8 cellular contexts compared by ENCODE assay signal in the genomic region with DNA sequence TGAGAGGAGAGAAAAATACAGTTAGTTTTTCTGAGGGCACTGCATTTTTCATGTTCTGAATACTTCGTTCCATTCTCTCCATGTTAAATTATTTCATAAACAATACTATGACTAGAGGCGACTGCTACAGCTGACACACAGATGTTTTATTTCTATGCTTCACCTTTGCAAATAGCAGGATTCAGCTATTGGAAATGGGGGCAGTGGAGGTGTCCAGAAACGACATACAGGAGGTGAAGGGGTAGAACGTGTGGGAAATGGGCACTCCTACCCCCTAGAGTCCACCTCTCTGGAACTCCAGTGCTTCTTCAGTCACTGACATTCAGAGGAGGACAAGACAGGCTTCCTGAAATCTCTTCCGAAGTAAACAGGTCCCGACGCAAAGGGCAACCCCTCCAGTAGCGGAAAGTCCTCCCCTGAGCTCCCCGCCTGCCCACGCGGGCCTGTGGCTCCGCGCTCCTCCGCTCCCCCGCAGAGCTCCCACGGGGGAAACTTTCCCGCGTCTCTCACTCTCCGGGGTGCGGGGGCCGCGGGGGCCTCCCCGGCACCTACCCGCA. TPM values are rescaled to one million over a fixed set of nuclear protein-coding genes. Genes with fewer than 3 reads are reported as not detected.
DNase-seq lines count a peak whose midpoint lies in the region; ATAC-seq and TF ChIP-seq lines count a peak whose summit lies in the region.

No MANE protein-coding gene starts in this region.

- no peaks in the 10 kb centered on the region for H3K27me3 Mint-ChIP-seq in activated CD8-positive, alpha-beta T cell treated with anti-CD3 and anti-CD28 coated beads, Interleukin-2, amount 10 ng/mL, durations not matched to agents 7 days and 5 days (ENCODE audit: low read depth)
- no peaks in the 10 kb centered on the region for H3K27me3 Mint-ChIP-seq in progenitor cell of endocrine pancreas

- peaks cover 48% of the 10 kb centered on the region for H3K4me1 Mint-ChIP-seq in activated CD8-positive, alpha-beta T cell treated with anti-CD3 and anti-CD28 coated beads, Interleukin-2, amount 10 ng/mL, durations not matched to agents 7 days and 5 days (ENCODE audit: low read depth)
- H3K4me1 Mint-ChIP-seq in progenitor cell of endocrine pancreas (ENCODE audit: low read depth), result peaks cover 23% of the 10 kb centered on the region

- peak overlapping the region; percentile 92 for H3K4me3 Mint-ChIP-seq in activated CD8-positive, alpha-beta T cell treated with anti-CD3 and anti-CD28 coated beads, Interleukin-2, amount 10 ng/mL, durations not matched to agents 7 days and 5 days
- peak overlapping the region; percentile 92 for H3K4me3 Mint-ChIP-seq in progenitor cell of endocrine pancreas (ENCODE audit: low read depth)

- H3K36me3 Mint-ChIP-seq in activated CD8-positive, alpha-beta T cell treated with anti-CD3 and anti-CD28 coated beads, Interleukin-2, amount 10 ng/mL, durations not matched to agents 7 days and 5 days (ENCODE audit: low read depth), result peaks cover 16% of the 10 kb centered on the region
- H3K36me3 Mint-ChIP-seq in progenitor cell of endocrine pancreas (ENCODE audit: insufficient read depth), result no peaks in the 10 kb centered on the region

- DNase-seq in stimulated activated CD4-positive, alpha-beta T cell treated with anti-CD3 and anti-CD28 coated beads, Interleukin-2, amount 100 ng/mL, for 4 hours (ENCODE audit: low read depth), result peak; percentile 55
- DNase-seq in stimulated activated CD4-positive, alpha-beta T cell treated with anti-CD3 and anti-CD28 coated beads, Interleukin-1b, Interleukin-23, amount 100 ng/mL, for 48 hours, result no peak
- DNase-seq in HuH-7.5 (ENCODE audit: low spot score) (peak; percentile 13), left cardiac atrium (no peak), progenitor cell of endocrine pancreas (ENCODE audit: low spot score, unreplicated experiment) (no peak), NCI-H128 (lab: John Stamatoyannopoulos, UW; ENCODE audit: unreplicated experiment) (no peak)
- no peak for DNase-seq in activated CD8-positive, alpha-beta T cell treated with anti-CD3 and anti-CD28 coated beads, Interleukin-2, amount 10 ng/mL, durations not matched to agents 7 days and 5 days

- TF ChIP-seq CTCF in progenitor cell of endocrine pancreas (IDR thresholded peaks at IDR 0.05; ENCODE audit: unreplicated experiment), result no peak

- POLR2A ChIA-PET in activated CD8-positive, alpha-beta T cell treated with anti-CD3 and anti-CD28 coated beads, Interleukin-2, amount 10 ng/mL, durations not matched to agents 7 days and 5 days (lab: Charles Lee), result interaction anchor here (0.6 to 2.3 kb wide), 11 partner anchors 9 to 128 kb away, joined by 3 to 11 read pairs (median 4); no protein-coding TSS in a partner anchor

- peak overlapping the region; percentile 95 for H3K27ac Mint-ChIP-seq in activated CD8-positive, alpha-beta T cell treated with anti-CD3 and anti-CD28 coated beads, Interleukin-2, amount 10 ng/mL, durations not matched to agents 7 days and 5 days
- H3K27ac Mint-ChIP-seq in progenitor cell of endocrine pancreas, result peak overlapping the region; percentile 94

- intact Hi-C loops in left cardiac atrium (cut with DNase I), result no loop called here

- CTCF ChIA-PET in activated CD8-positive, alpha-beta T cell treated with anti-CD3 and anti-CD28 coated beads, Interleukin-2, amount 10 ng/mL, durations not matched to agents 7 days and 5 days (lab: Charles Lee), result interaction anchor here (0.6 to 2.0 kb wide), 4 partner anchors 10 to 889 kb away, joined by 3 to 7 read pairs (median 4); no protein-coding TSS in a partner anchor

- peak; percentile 56 for ATAC-seq in activated CD8-positive, alpha-beta T cell treated with anti-CD3 and anti-CD28 coated beads, Interleukin-2, amount 10 ng/mL, durations not matched to agents 7 days and 5 days
- ATAC-seq in left cardiac atrium, result peak; percentile 53 to 64
- ATAC-seq in GM18502 (IDR thresholded peaks at IDR 0.05; ENCODE audit: poor library complexity, unreplicated experiment), result no peak

- H3K9me3 Mint-ChIP-seq in activated CD8-positive, alpha-beta T cell treated with anti-CD3 and anti-CD28 coated beads, Interleukin-2, amount 10 ng/mL, durations not matched to agents 7 days and 5 days (ENCODE audit: insufficient read depth), result no peaks in the 10 kb centered on the region
- no peaks in the 10 kb centered on the region for H3K9me3 Mint-ChIP-seq in progenitor cell of endocrine pancreas (ENCODE audit: low read depth)

RNA-seq across cellular contexts. Expression of gene DPYD, which starts 0.5 kb away (rescaled TPM):
- total RNA-seq in activated CD8-positive, alpha-beta T cell treated with anti-CD3 and anti-CD28 coated beads, Interleukin-2, amount 10 ng/mL, durations not matched to agents 7 days and 5 days, result 10 to 100 TPM; 41.1 to 43.3 TPM
- total RNA-seq in left cardiac atrium (10 to 100 TPM; 16.7 to 22.8 TPM), progenitor cell of endocrine pancreas (8.1 and 9.0 TPM in 2 replicates)

Comparison
In these comparisons a context has a peak if more than half of its experiments do, and no peak if none do; other contexts are left out.
1. DNase-seq: peak in stimulated activated CD4-positive, alpha-beta T cell treated with anti-CD3 and anti-CD28 coated beads, Interleukin-2, amount 100 ng/mL, for 4 hours (single experiment) and HuH-7.5 (single experiment); none in stimulated activated CD4-positive, alpha-beta T cell treated with anti-CD3 and anti-CD28 coated beads, Interleukin-1b, Interleukin-23, amount 100 ng/mL, for 48 hours (single experiment), activated CD8-positive, alpha-beta T cell treated with anti-CD3 and anti-CD28 coated beads, Interleukin-2, amount 10 ng/mL, durations not matched to agents 7 days and 5 days (single experiment), left cardiac atrium (single experiment), progenitor cell of endocrine pancreas (single experiment) and NCI-H128 (single experiment).